ENCODE assay signal across 1 cellular context in the genomic region with DNA sequence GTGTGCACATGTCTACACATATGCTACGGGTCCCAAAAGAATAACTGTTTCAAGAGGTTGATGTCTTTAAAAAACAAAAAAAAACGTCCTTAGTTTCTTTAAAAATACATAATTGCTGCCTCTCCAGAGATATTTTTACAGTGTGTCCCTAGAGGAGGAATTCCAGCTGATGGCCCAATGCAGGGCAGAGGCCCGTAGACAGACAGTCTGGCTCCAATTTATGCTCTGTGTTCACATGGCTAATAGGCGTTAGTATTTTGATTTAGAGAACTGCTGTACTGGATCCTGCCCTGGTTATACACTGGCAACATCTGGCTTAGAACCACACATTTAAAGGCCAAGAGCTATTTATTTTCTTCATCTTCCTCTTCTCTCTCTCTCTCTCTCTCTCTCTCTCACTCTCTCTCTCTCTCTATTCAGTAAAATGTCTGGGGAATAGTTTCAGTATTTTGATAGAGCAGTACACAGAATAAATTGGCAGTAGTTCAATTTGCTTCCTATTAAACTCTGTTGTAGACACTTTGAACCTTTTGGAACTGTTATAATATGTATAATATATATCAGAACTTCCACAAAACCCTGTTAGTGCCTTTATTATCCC.
TF ChIP-seq lines count a peak whose summit lies in the region.

No MANE protein-coding gene starts in this region.

TF ChIP-seq in HEK293, 187 proteins besides CTCF, POLR2A, EP300 and RAD21 (continued from another document):
- TF ChIP-seq, protein P1, sequence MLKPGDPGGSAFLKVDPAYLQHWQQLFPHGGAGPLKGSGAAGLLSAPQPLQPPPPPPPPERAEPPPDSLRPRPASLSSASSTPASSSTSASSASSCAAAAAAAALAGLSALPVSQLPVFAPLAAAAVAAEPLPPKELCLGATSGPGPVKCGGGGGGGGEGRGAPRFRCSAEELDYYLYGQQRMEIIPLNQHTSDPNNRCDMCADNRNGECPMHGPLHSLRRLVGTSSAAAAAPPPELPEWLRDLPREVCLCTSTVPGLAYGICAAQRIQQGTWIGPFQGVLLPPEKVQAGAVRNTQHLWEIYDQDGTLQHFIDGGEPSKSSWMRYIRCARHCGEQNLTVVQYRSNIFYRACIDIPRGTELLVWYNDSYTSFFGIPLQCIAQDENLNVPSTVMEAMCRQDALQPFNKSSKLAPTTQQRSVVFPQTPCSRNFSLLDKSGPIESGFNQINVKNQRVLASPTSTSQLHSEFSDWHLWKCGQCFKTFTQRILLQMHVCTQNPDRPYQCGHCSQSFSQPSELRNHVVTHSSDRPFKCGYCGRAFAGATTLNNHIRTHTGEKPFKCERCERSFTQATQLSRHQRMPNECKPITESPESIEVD (tag by site-specific recombination; IDR thresholded peaks at IDR 0.05), result no peak
- TF ChIP-seq ZNF175 (tag by site-specific recombination; IDR thresholded peaks at IDR 0.05) (no peak), ZBTB17 (tag by site-specific recombination; IDR thresholded peaks at IDR 0.05) (no peak)
- TF ChIP-seq, protein P2, sequence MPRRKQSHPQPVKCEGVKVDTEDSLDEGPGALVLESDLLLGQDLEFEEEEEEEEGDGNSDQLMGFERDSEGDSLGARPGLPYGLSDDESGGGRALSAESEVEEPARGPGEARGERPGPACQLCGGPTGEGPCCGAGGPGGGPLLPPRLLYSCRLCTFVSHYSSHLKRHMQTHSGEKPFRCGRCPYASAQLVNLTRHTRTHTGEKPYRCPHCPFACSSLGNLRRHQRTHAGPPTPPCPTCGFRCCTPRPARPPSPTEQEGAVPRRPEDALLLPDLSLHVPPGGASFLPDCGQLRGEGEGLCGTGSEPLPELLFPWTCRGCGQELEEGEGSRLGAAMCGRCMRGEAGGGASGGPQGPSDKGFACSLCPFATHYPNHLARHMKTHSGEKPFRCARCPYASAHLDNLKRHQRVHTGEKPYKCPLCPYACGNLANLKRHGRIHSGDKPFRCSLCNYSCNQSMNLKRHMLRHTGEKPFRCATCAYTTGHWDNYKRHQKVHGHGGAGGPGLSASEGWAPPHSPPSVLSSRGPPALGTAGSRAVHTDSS (tag by site-specific recombination; IDR thresholded peaks at IDR 0.05), result peak; percentile 70
- TF ChIP-seq, protein P3, sequence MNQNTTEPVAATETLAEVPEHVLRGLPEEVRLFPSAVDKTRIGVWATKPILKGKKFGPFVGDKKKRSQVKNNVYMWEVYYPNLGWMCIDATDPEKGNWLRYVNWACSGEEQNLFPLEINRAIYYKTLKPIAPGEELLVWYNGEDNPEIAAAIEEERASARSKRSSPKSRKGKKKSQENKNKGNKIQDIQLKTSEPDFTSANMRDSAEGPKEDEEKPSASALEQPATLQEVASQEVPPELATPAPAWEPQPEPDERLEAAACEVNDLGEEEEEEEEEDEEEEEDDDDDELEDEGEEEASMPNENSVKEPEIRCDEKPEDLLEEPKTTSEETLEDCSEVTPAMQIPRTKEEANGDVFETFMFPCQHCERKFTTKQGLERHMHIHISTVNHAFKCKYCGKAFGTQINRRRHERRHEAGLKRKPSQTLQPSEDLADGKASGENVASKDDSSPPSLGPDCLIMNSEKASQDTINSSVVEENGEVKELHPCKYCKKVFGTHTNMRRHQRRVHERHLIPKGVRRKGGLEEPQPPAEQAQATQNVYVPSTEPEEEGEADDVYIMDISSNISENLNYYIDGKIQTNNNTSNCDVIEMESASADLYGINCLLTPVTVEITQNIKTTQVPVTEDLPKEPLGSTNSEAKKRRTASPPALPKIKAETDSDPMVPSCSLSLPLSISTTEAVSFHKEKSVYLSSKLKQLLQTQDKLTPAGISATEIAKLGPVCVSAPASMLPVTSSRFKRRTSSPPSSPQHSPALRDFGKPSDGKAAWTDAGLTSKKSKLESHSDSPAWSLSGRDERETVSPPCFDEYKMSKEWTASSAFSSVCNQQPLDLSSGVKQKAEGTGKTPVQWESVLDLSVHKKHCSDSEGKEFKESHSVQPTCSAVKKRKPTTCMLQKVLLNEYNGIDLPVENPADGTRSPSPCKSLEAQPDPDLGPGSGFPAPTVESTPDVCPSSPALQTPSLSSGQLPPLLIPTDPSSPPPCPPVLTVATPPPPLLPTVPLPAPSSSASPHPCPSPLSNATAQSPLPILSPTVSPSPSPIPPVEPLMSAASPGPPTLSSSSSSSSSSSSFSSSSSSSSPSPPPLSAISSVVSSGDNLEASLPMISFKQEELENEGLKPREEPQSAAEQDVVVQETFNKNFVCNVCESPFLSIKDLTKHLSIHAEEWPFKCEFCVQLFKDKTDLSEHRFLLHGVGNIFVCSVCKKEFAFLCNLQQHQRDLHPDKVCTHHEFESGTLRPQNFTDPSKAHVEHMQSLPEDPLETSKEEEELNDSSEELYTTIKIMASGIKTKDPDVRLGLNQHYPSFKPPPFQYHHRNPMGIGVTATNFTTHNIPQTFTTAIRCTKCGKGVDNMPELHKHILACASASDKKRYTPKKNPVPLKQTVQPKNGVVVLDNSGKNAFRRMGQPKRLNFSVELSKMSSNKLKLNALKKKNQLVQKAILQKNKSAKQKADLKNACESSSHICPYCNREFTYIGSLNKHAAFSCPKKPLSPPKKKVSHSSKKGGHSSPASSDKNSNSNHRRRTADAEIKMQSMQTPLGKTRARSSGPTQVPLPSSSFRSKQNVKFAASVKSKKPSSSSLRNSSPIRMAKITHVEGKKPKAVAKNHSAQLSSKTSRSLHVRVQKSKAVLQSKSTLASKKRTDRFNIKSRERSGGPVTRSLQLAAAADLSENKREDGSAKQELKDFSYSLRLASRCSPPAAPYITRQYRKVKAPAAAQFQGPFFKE (tag by site-specific recombination; IDR thresholded peaks at IDR 0.05; ENCODE audit: borderline replicate concordance), result no peak
